10 cellular contexts compared by ENCODE assay signal in the genomic region with DNA sequence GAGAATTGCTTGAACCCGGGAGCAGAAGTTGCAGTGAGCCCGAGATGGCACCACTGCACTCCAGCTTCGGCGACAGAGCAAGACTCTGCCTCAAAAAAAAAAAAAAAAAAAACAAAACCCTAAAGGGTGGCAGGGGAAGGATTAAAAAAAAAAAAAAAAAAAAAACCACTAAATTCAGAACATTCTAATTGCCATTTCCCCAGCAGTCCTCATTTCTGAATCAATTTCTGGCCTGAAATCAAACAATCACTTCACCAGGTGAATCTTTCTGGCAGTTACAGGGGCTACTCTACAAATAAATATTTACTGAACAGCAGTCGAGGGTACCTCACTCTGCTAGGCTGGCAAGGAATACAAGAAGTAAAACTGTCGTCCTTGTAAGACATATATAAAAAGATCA. TPM values are rescaled to one million over a fixed set of nuclear protein-coding genes. Genes with fewer than 3 reads are reported as not detected.
A peak's percentile ranks its signal among the peaks of the same experiment; 100 is the strongest.
DNase-seq lines count a peak whose midpoint lies in the region; ATAC-seq and TF ChIP-seq lines count a peak whose summit lies in the region.
"Had no signal": no experiment of that assay in that cellular context is flagged by ENCODE, and none has a peak within 500 bp of the region (broad histone marks: within the 10 kb centered on the region; RNA-seq: fewer than 3 reads in every experiment).

No MANE protein-coding gene starts in this region.

- POLR2A ChIA-PET in Caco-2 (lab: Charles Lee) = interaction anchor here (0.6 to 1.1 kb wide), 2 partner anchors 30 to 147 kb away, joined by 4 to 13 read pairs; no protein-coding TSS in a partner anchor

- H3K9me2 ChIP-seq in Karpas-422 (replicated peaks; ENCODE audit: insufficient read depth, low read length) = no peaks in the 10 kb centered on the region; the same call in 1 of the 2 replicates

- 0 out of 2 replicates have a peak, but pooled peaks cover 3% of the 10 kb centered on the region for H3K36me3 ChIP-seq in Caco-2 (ENCODE audit: control insufficient read depth, insufficient read depth, low read length)
- H3K36me3 ChIP-seq in Karpas-422 (ENCODE audit: insufficient read depth, low read length) = peaks cover 44% of the 10 kb centered on the region
- H3K36me3 ChIP-seq in colonic mucosa = no peaks in the 10 kb centered on the region

- ATAC-seq in natural killer cell treated with Interleukin-12 subunit alpha and Interleukin-12 subunit beta and Interleukin-15 and Interleukin-18, amount 100 ng/mL, for 72 hours = no peak
- ATAC-seq in HG02623 (IDR thresholded peaks at IDR 0.05; ENCODE audit: unreplicated experiment) = no peak

- H2AFZ ChIP-seq in Karpas-422 (ENCODE audit: low read length) = no peak overlapping the region

- H3K9me3 Mint-ChIP-seq in Caco-2 (ENCODE audit: unreplicated experiment) (peaks cover 13% of the 10 kb centered on the region), chondrocyte (ENCODE audit: low read depth) (peaks cover 7% of the 10 kb centered on the region)
- peaks cover 7% of the 10 kb centered on the region for H3K9me3 Mint-ChIP-seq in natural killer cell treated with Interleukin-12 subunit alpha and Interleukin-12 subunit beta and Interleukin-15 and Interleukin-18, amount 100 ng/mL, for 72 hours

- CTCF ChIA-PET in Caco-2 (lab: Charles Lee) = interaction anchor here (0.6 kb wide), 2 partner anchors 265 to 360 kb away, joined by 4 read pairs; no protein-coding TSS in a partner anchor

- H3K4me3 Mint-ChIP-seq in Caco-2 (ENCODE audit: unreplicated experiment) = peak overlapping the region; percentile 94
- H3K4me3 Mint-ChIP-seq in chondrocyte (ENCODE audit: unreplicated experiment) = peak overlapping the region; percentile 92
- peak overlapping the region; percentile 99 for H3K4me3 Mint-ChIP-seq in natural killer cell treated with Interleukin-12 subunit alpha and Interleukin-12 subunit beta and Interleukin-15 and Interleukin-18, amount 100 ng/mL, for 72 hours

- peak overlapping the region; percentile 97 for H3K4me2 ChIP-seq in Karpas-422 (ENCODE audit: low read depth, low read length, poor library complexity, severe bottlenecking)

- H3K27ac Mint-ChIP-seq in Caco-2 (ENCODE audit: unreplicated experiment) (peak overlapping the region; percentile 99), chondrocyte (ENCODE audit: unreplicated experiment) (peak overlapping the region; percentile 7)
- H3K27ac Mint-ChIP-seq in natural killer cell treated with Interleukin-12 subunit alpha and Interleukin-12 subunit beta and Interleukin-15 and Interleukin-18, amount 100 ng/mL, for 72 hours = peak overlapping the region; percentile 93 to 99

- H4K20me1 ChIP-seq in Karpas-422 (ENCODE audit: insufficient read depth, low read depth, low read length) = no peaks in the 10 kb centered on the region; the same call in 1 of the 2 replicates

- peak overlapping the region; percentile 57 for H3K4me3 ChIP-seq in Caco-2 (ENCODE audit: low read depth, low read length)
- H3K4me3 ChIP-seq in Karpas-422 (ENCODE audit: low read length) = peak overlapping the region; percentile 98
- no peak overlapping the region for H3K4me3 ChIP-seq in colonic mucosa

- H3K79me2 ChIP-seq in Karpas-422 (ENCODE audit: low read length) = peaks cover 62% of the 10 kb centered on the region

- peaks cover 7% of the 10 kb centered on the region for H3K4me1 Mint-ChIP-seq in Caco-2 (ENCODE audit: low read depth, unreplicated experiment)
- H3K4me1 Mint-ChIP-seq in chondrocyte (ENCODE audit: low read depth) = peaks cover 13% of the 10 kb centered on the region
- H3K4me1 Mint-ChIP-seq in natural killer cell treated with Interleukin-12 subunit alpha and Interleukin-12 subunit beta and Interleukin-15 and Interleukin-18, amount 100 ng/mL, for 72 hours (ENCODE audit: low read depth in 2 of 2) = peaks cover 14 to 18% of the 10 kb centered on the region in 2 donors

- H3K9ac ChIP-seq in Karpas-422 (ENCODE audit: low read length) (peak overlapping the region; percentile 88), colonic mucosa (ENCODE audit: low read depth in 2 of 2, low read length in 2 of 2) (peak overlapping the region in 1 of 2 donors; percentile 84)

- no TSS peak for BruUV-seq in Caco-2 (replicated peaks; lab: Mats Ljungman, UMichigan)

- no peaks in the 10 kb centered on the region for H3K27me3 Mint-ChIP-seq in Caco-2 (ENCODE audit: insufficient read depth, unreplicated experiment)
- H3K27me3 Mint-ChIP-seq in chondrocyte (ENCODE audit: low read depth) = no peaks in the 10 kb centered on the region
- peaks cover 0 to 2% of the 10 kb centered on the region in 2 donors for H3K27me3 Mint-ChIP-seq in natural killer cell treated with Interleukin-12 subunit alpha and Interleukin-12 subunit beta and Interleukin-15 and Interleukin-18, amount 100 ng/mL, for 72 hours

- H3K9me3 ChIP-seq in Caco-2 (peaks cover 6% of the 10 kb centered on the region), Karpas-422 (ENCODE audit: low read length) (peaks cover 6% of the 10 kb centered on the region), colonic mucosa (no peaks in the 10 kb centered on the region)

- H3K27ac ChIP-seq in Karpas-422 (ENCODE audit: low read length) = no peak overlapping the region
- H3K27ac ChIP-seq in colonic mucosa = no peak overlapping the region

- H3K4me1 ChIP-seq in Caco-2 = peaks cover 4% of the 10 kb centered on the region
- H3K4me1 ChIP-seq in Karpas-422 (ENCODE audit: low read length) = peaks cover 11% of the 10 kb centered on the region
- no peaks in the 10 kb centered on the region for H3K4me1 ChIP-seq in colonic mucosa

- intact Hi-C loops in Caco-2 (cut with micrococcal nuclease; ENCODE audit: unreplicated experiment) (no loop called here), colonic mucosa (cut with DNase I) (no loop called here)

- TF ChIP-seq CTCF in Caco-2 (IDR thresholded peaks at IDR 0.05; ENCODE audit: insufficient read depth in 1 of 2, low read depth in 1 of 2, low read length in 1 of 2, severe bottlenecking in 1 of 2, unreplicated experiment in 1 of 2) (no peak), chondrocyte (IDR thresholded peaks at IDR 0.05) (no peak), colonic mucosa (IDR thresholded peaks at IDR 0.05) (no peak)

- DNase-seq in Caco-2 (no peak), Karpas-422 (no peak), chondrocyte (ENCODE audit: low spot score) (no peak), colonic mucosa (no peak), NCI-H146 (lab: John Stamatoyannopoulos, UW) (no peak)
- DNase-seq in natural killer cell treated with Interleukin-12 subunit alpha and Interleukin-12 subunit beta and Interleukin-15 and Interleukin-18, amount 100 ng/mL, for 72 hours (ENCODE audit: low spot score) = no peak
- DNase-seq in activated CD8-positive, alpha-beta memory T cell treated with anti-CD3 and anti-CD28 coated beads, Interleukin-2, amount 50 U/mL, for 4 hours = no peak
- DNase-seq: MV-4-11 had no signal

- H3K27me3 ChIP-seq in Caco-2 (replicated peaks; ENCODE audit: control insufficient read depth, insufficient read depth, low read length) = no peaks in the 10 kb centered on the region
- no peaks in the 10 kb centered on the region for H3K27me3 ChIP-seq in Karpas-422 (ENCODE audit: low read length)
- H3K27me3 ChIP-seq in colonic mucosa = no peaks in the 10 kb centered on the region

- H3K36me3 Mint-ChIP-seq in Caco-2 (ENCODE audit: insufficient read depth, unreplicated experiment) = peaks cover 53% of the 10 kb centered on the region
- peaks cover 15% of the 10 kb centered on the region for H3K36me3 Mint-ChIP-seq in chondrocyte (ENCODE audit: low read depth)
- H3K36me3 Mint-ChIP-seq in natural killer cell treated with Interleukin-12 subunit alpha and Interleukin-12 subunit beta and Interleukin-15 and Interleukin-18, amount 100 ng/mL, for 72 hours = peaks cover 9% of the 10 kb centered on the region

RNA-seq across cellular contexts. Expression of a gene that starts 1.2 kb away (rescaled TPM):
- total RNA-seq in Caco-2 (2022) (91.9 and 96.9 TPM in 2 replicates), chondrocyte (30.4 to 42.5 TPM (median 31.7 TPM) in 3 replicates), colonic mucosa (10 to 100 TPM; 50.4 to 85.6 TPM)
- 49.5 and 55.1 TPM in 2 replicates for total RNA-seq in Karpas-422 (2014; rRNA removed; shearing (Covaris generic); ENCODE audit: low replicate concordance)
- 10 to 100 TPM; 61.5 to 68.9 TPM for total RNA-seq in natural killer cell treated with Interleukin-12 subunit alpha and Interleukin-12 subunit beta and Interleukin-15 and Interleukin-18, amount 100 ng/mL, for 72 hours

RNA-seq across cellular contexts. Expression of a gene that starts 27.4 kb away (rescaled TPM):
- total RNA-seq in Caco-2 (2022) (not detected in 2 replicates), chondrocyte (1.7 to 3.5 TPM (median 3.4 TPM) in 3 replicates), colonic mucosa (under 1 TPM in 1 of 2 donors, not detected in 1; 0.27 TPM)
- total RNA-seq in Karpas-422 (2014; rRNA removed; shearing (Covaris generic); ENCODE audit: low replicate concordance) = not detected in 2 replicates
- total RNA-seq in natural killer cell treated with Interleukin-12 subunit alpha and Interleukin-12 subunit beta and Interleukin-15 and Interleukin-18, amount 100 ng/mL, for 72 hours = not detected
- total RNA-seq: T-helper 2 cell treated with Interferon-gamma antibody and Interleukin-4, amounts not matched to agents 100 ng/mL and 5 ng/mL, for 36 hours had no signal

RNA-seq across cellular contexts. Expression of a gene that starts 44.8 kb away (rescaled TPM):
- total RNA-seq in Caco-2 (2022) (117 and 137 TPM in 2 replicates), chondrocyte (33.1 to 43.6 TPM (median 38.4 TPM) in 3 replicates), colonic mucosa (10 to 100 TPM; 30.7 to 41.5 TPM)
- total RNA-seq in Karpas-422 (2014; rRNA removed; shearing (Covaris generic); ENCODE audit: low replicate concordance) = 10.2 and 42.8 TPM in 2 replicates
- total RNA-seq in natural killer cell treated with Interleukin-12 subunit alpha and Interleukin-12 subunit beta and Interleukin-15 and Interleukin-18, amount 100 ng/mL, for 72 hours = 10 to 100 TPM; 67.5 to 90.0 TPM

Comparison
In these comparisons a context has a peak if more than half of its experiments do, and no peak if none do; other contexts are left out.
1. H3K27ac Mint-ChIP-seq: peak in every context shown above with its lines; median percentile 99 in Caco-2; 96 in natural killer cell treated with Interleukin-12 subunit alpha and Interleukin-12 subunit beta and Interleukin-15 and Interleukin-18, amount 100 ng/mL, for 72 hours; 7 in chondrocyte.